ENCODE assay signal across 12 cellular contexts in the genomic region with DNA sequence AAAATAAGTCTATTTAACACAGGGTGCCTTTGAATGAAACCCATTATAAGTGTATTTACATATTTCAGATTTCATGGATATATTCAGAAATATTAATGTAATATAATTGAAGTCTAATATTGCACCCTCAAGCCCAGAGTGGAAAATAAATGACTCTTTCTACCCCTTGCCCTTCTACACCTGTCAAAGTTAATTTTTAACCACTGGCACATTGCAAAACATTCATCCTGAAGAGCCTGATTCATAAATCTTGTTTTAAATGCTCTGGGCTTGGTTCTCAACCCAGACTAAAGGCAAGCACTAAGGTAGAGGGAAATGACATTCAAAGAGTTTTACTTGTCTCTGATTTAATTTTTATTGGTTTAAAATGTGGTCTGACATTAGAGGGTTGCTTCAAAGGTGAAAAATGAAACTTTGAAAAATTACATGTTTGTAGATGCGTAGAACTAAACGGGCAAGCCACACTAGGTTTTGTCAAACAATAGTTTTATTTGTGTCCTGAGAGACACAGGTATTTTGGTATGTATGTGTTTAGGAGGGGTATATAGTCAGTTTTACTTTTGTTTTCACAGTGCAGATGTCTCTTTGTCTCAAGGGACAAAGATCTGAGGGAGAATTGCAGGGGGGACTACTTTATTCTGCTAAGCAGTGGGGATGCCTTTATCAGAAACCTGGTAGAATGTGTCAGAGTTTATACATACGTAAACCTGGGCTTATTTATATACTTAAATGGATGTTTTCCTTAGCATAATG.
DNase-seq lines count a peak whose midpoint lies in the region; ATAC-seq, FAIRE-seq and TF ChIP-seq lines count a peak whose summit lies in the region.
"Had no signal": no experiment of that assay in that cellular context is flagged by ENCODE, and none has a peak within 500 bp of the region (broad histone marks: within the 10 kb centered on the region; RNA-seq: fewer than 3 reads in every experiment).

No MANE protein-coding gene starts in this region.

- no peak for DNase-seq in A549 (ENCODE audit: low read depth in 1 of 2, low spot score in 1 of 2)
- DNase-seq in GM19239 (ENCODE audit: insufficient read length, low spot score) = no peak
- peak; percentile 68 for DNase-seq in Jurkat, Clone E6-1 (ENCODE audit: low read depth, low spot score)
- DNase-seq in kidney glomerular epithelial cell (lab: John Stamatoyannopoulos, UW) = peak; percentile 42
- DNase-seq in SIG-M5 (lab: John Stamatoyannopoulos, UW) = no peak
- DNase-seq in GOT3 (lab: John Stamatoyannopoulos, UW) = no peak
- DNase-seq in NCI-H446 treated with DMSO at 0.1 percent for 48 hours (lab: John Stamatoyannopoulos, UW) = no peak
- DNase-seq: DMS79 treated with DMSO at 0.1 percent for 48 hours; effector CD8-positive, alpha-beta T cell; SW 1271 had no signal

- H3K4me2 ChIP-seq in A549 = peak overlapping the region; percentile 35; the same call in 1 of the 3 replicates

- TF ChIP-seq POLR2A in A549 (IDR thresholded peaks at IDR 0.05; ENCODE audit: low read length) = no peak

- POLR2A ChIA-PET in A549 (lab: Yijun Ruan, JAX) = interaction anchor here (0.6 kb wide), 1 partner anchor 601 kb away, joined by 5 read pairs; no protein-coding TSS in a partner anchor

- H3K9me3 ChIP-seq in A549 = no peaks in the 10 kb centered on the region
- H3K9me3 ChIP-seq: thoracic aorta had no signal

- no peak for TF ChIP-seq RAD21 in A549 (conservative IDR thresholded peaks at IDR 0.05 in 1 of 2, IDR thresholded peaks at IDR 0.05 in 1 of 2)

- peaks cover 43% of the 10 kb centered on the region for H3K4me1 ChIP-seq in A549

- peak overlapping the region in 1 of 2 experiments; percentile 34; a peak in 1 of 6 replicates for H3K27ac ChIP-seq in A549
- H3K27ac ChIP-seq: thoracic aorta had no signal

- CTCF ChIA-PET in A549 (lab: Yijun Ruan, JAX) = interaction anchor here (0.6 to 3.3 kb wide), 13 partner anchors 9 to 723 kb away, joined by 3 to 30 read pairs (median 5); no protein-coding TSS in a partner anchor

- H3K4me3 ChIP-seq in A549 = no peak overlapping the region
- peak overlapping the region; percentile 17 for H3K4me3 ChIP-seq in Jurkat, Clone E6-1 (ENCODE audit: low read length)
- H3K4me3 ChIP-seq: thoracic aorta had no signal

- WGBS in A549 (ENCODE audit: missing lambda C conversion rate) = 88% methylated on average over 3 of the region's 3 CpGs

- ATAC-seq in A549 (no peak), GM18520 (IDR thresholded peaks at IDR 0.05; ENCODE audit: unreplicated experiment) (no peak)

- TF ChIP-seq EP300 in A549 (IDR thresholded peaks at IDR 0.05) = no peak

- FAIRE-seq in A549 (lab: Jason Lieb, UNC) (no peak), GM19239 (lab: Jason Lieb, UNC) (peak; percentile 79)

- TF ChIP-seq CTCF in A549 (IDR thresholded peaks at IDR 0.05) = no peak

TF ChIP-seq in A549, 52 proteins besides CTCF, POLR2A, EP300 and RAD21:
- no peak for TF ChIP-seq HES2 (IDR thresholded peaks at IDR 0.05)
- TF ChIP-seq CEBPB (IDR thresholded peaks at IDR 0.05) = peak in 1 of 2 experiments; percentile 21; a peak in 1 of 4 replicates
- no peak for TF ChIP-seq MYC (IDR thresholded peaks at IDR 0.05; ENCODE audit: borderline replicate concordance, low read length)
- no peak for TF ChIP-seq CHD4 (IDR thresholded peaks at IDR 0.05; ENCODE audit: borderline replicate concordance)
- TF ChIP-seq, protein P1, sequence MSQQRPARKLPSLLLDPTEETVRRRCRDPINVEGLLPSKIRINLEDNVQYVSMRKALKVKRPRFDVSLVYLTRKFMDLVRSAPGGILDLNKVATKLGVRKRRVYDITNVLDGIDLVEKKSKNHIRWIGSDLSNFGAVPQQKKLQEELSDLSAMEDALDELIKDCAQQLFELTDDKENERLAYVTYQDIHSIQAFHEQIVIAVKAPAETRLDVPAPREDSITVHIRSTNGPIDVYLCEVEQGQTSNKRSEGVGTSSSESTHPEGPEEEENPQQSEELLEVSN (IDR thresholded peaks at IDR 0.05; ENCODE audit: borderline replicate concordance, low read depth) = no peak
- TF ChIP-seq KDM5A (IDR thresholded peaks at IDR 0.05) = no peak
- TF ChIP-seq EHMT2 (IDR thresholded peaks at IDR 0.05; ENCODE audit: low read depth) = no peak
- no peak for TF ChIP-seq ESRRA (IDR thresholded peaks at IDR 0.05; ENCODE audit: borderline replicate concordance, low read length)

Comparison
In these comparisons a context has a peak if more than half of its experiments do, and no peak if none do; other contexts are left out.
1. DNase-seq: peak in Jurkat, Clone E6-1 (single experiment) and kidney glomerular epithelial cell (single experiment); none in A549 (0 of 2), GM19239 (single experiment), SIG-M5 (single experiment), GOT3 (single experiment) and NCI-H446 treated with DMSO at 0.1 percent for 48 hours (single experiment).